Comparison of ENCODE assay signal across 22 cellular contexts in the genomic region with DNA sequence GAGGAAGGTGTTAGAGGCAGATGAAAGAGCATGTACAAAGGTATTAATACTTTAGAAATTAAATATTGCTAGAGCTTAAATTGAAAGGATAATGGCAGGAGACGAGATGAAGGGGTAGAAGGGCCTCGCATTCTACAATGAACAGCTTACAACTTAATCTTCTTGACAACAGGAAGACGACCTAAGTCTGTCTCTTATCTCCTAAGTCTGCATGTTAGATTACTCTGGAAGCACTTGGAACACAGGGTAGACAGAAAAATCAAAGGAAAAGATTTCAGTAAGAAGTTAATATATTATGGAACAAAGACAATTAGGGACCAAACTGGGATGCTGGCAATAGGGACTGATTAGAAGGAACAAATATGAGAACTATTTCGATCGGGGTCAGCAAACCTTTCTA.
"Had no signal": no experiment of that assay in that cellular context is flagged by ENCODE, and none has a peak within 500 bp of the region (broad histone marks: within the 10 kb centered on the region; RNA-seq: fewer than 3 reads in every experiment).

No MANE protein-coding gene starts in this region.

- FAIRE-seq: HTR-8/SVneo, RCC 7860 had no signal

- H3K27me3 Mint-ChIP-seq: IgD-negative memory B cell had no signal

- H3K36me3 Mint-ChIP-seq: IgD-negative memory B cell had no signal

- H3K4me1 ChIP-seq: SJSA1 had no signal

- H3K27ac Mint-ChIP-seq: IgD-negative memory B cell had no signal

- H3K27ac ChIP-seq: HL-60, SJSA1, SK-N-MC had no signal

- H3K4me3 ChIP-seq: SJSA1, SK-N-MC had no signal

- H3K9me3 ChIP-seq: SJSA1 had no signal

- DNase-seq: KBM-7, MV-4-11, NCI-H1048, NCI-H1105, NCI-H1417, NCI-H1436 treated with DMSO at 0.1 percent for 48 hours, NCI-H1694, NCI-H187 treated with DMSO at 0.1 percent for 48 hours, NCI-H2029 treated with DMSO at 0.1 percent for 48 hours, NCI-H2171 treated with DMSO at 0.1 percent for 48 hours, NCI-H345, NCI-H446 treated with DMSO at 0.1 percent for 48 hours, NCI-H510A treated with DMSO at 0.1 percent for 48 hours, Right ventricle myocardium superior, RPMI8226, SIG-M5 had no signal

- H3K27me3 ChIP-seq: SJSA1 had no signal

- H3K4me3 Mint-ChIP-seq: IgD-negative memory B cell had no signal

- H3K9me3 Mint-ChIP-seq: IgD-negative memory B cell had no signal
